Comparison of ENCODE assay signal across 26 cellular contexts in the genomic region with DNA sequence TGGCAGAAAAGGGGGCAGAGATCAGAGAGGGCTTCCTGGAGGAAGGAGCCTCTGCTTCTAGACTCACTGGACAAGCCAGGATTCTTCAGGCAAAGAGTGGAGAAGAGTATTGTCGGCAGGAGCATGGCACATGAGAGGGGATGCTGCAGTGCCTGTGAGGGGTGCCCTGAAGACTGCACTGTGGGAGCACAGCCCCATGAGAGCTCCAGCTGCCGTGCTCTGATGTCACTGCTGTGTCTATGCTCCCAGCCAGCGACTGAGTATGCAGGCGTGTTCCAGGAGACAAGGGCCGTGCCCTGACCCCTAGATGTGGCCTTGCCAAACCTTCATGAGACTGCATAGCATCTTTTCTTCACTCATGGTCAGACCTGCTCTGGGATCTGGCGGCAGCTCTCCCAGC.
"Had no signal": no experiment of that assay in that cellular context is flagged by ENCODE, and none has a peak within 500 bp of the region (broad histone marks: within the 10 kb centered on the region; RNA-seq: fewer than 3 reads in every experiment).

No MANE protein-coding gene starts in this region.

- H3K4me1 Mint-ChIP-seq: activated CD4-positive, alpha-beta memory T cell treated with anti-CD3 and anti-CD28 coated beads, Interleukin-2, amount 10 ng/mL, durations not matched to agents 7 days and 5 days; activated CD4-positive, alpha-beta T cell treated with anti-CD3 and anti-CD28 coated beads for 36 hours; activated CD4-positive, alpha-beta T cell treated with anti-CD3 and anti-CD28 coated beads, Interleukin-2, amount 10 ng/mL, durations not matched to agents 24 days and 14 days; activated naive CD4-positive, alpha-beta T cell treated with anti-CD3 and anti-CD28 coated beads, Interleukin-2, amount 10 ng/mL, durations not matched to agents 7 days and 5 days had no signal

- H3K36me3 ChIP-seq: esophagus muscularis mucosa, gastrocnemius medialis had no signal

- H3K4me3 ChIP-seq: esophagus muscularis mucosa, gastrocnemius medialis had no signal

- H3K27me3 Mint-ChIP-seq: activated CD4-positive, alpha-beta memory T cell treated with anti-CD3 and anti-CD28 coated beads, Interleukin-2, amount 10 ng/mL, durations not matched to agents 7 days and 5 days; activated CD4-positive, alpha-beta T cell treated with anti-CD3 and anti-CD28 coated beads for 36 hours; activated T-cell treated with anti-CD3 and anti-CD28 coated beads, Interleukin-2, amount 50 U/mL, for 24 hours had no signal

- H3K9me3 ChIP-seq: esophagus muscularis mucosa, gastrocnemius medialis had no signal

- H3K4me3 Mint-ChIP-seq: activated CD4-positive, alpha-beta memory T cell treated with anti-CD3 and anti-CD28 coated beads, Interleukin-2, amount 10 ng/mL, durations not matched to agents 7 days and 5 days; activated CD4-positive, alpha-beta T cell treated with anti-CD3 and anti-CD28 coated beads for 36 hours; activated CD4-positive, alpha-beta T cell treated with anti-CD3 and anti-CD28 coated beads, Interleukin-2, amount 10 ng/mL, durations not matched to agents 24 days and 14 days; activated naive CD4-positive, alpha-beta T cell treated with anti-CD3 and anti-CD28 coated beads, Interleukin-2, amount 10 ng/mL, durations not matched to agents 7 days and 5 days; activated naive CD8-positive, alpha-beta T cell treated with anti-CD3 and anti-CD28 coated beads, Interleukin-2, amount 10 ng/mL, durations not matched to agents 7 days and 5 days; activated T-cell treated with anti-CD3 and anti-CD28 coated beads, Interleukin-2, amount 50 U/mL, for 24 hours; activated T-cell treated with anti-CD3 and anti-CD28 coated beads, Interleukin-2, amount 50 U/mL, for 72 hours; effector memory CD8-positive, alpha-beta T cell had no signal

- H3K36me3 Mint-ChIP-seq: activated naive CD4-positive, alpha-beta T cell treated with anti-CD3 and anti-CD28 coated beads, Interleukin-2, amount 10 ng/mL, durations not matched to agents 7 days and 5 days; activated naive CD4-positive, alpha-beta T cell treated with anti-CD3 and anti-CD28 coated beads, Interleukin-2, amount 50 U/mL, for 72 hours; activated naive CD8-positive, alpha-beta T cell treated with anti-CD3 and anti-CD28 coated beads, Interleukin-2, amount 10 ng/mL, durations not matched to agents 7 days and 5 days had no signal

- H3K27ac Mint-ChIP-seq: activated CD4-positive, alpha-beta memory T cell treated with anti-CD3 and anti-CD28 coated beads, Interleukin-2, amount 10 ng/mL, durations not matched to agents 7 days and 5 days; activated CD4-positive, alpha-beta T cell treated with anti-CD3 and anti-CD28 coated beads for 36 hours; activated CD4-positive, alpha-beta T cell treated with anti-CD3 and anti-CD28 coated beads, Interleukin-2, amount 10 ng/mL, durations not matched to agents 24 days and 14 days; activated naive CD4-positive, alpha-beta T cell treated with anti-CD3 and anti-CD28 coated beads, Interleukin-2, amount 10 ng/mL, durations not matched to agents 7 days and 5 days; activated naive CD8-positive, alpha-beta T cell treated with anti-CD3 and anti-CD28 coated beads, Interleukin-2, amount 10 ng/mL, durations not matched to agents 7 days and 5 days; activated T-cell treated with anti-CD3 and anti-CD28 coated beads, Interleukin-2, amount 50 U/mL, for 24 hours; activated T-cell treated with anti-CD3 and anti-CD28 coated beads, Interleukin-2, amount 50 U/mL, for 72 hours; effector memory CD8-positive, alpha-beta T cell had no signal

- H3K27me3 ChIP-seq: esophagus muscularis mucosa, gastrocnemius medialis had no signal

- H3K27ac ChIP-seq: esophagus muscularis mucosa, foreskin keratinocyte, gastrocnemius medialis had no signal

- H3K4me1 ChIP-seq: foreskin keratinocyte, gastrocnemius medialis had no signal

- H3K9me3 Mint-ChIP-seq: activated CD4-positive, alpha-beta memory T cell treated with anti-CD3 and anti-CD28 coated beads, Interleukin-2, amount 10 ng/mL, durations not matched to agents 7 days and 5 days; activated CD4-positive, alpha-beta T cell treated with anti-CD3 and anti-CD28 coated beads, Interleukin-2, amount 10 ng/mL, durations not matched to agents 24 days and 14 days; activated naive CD4-positive, alpha-beta T cell treated with anti-CD3 and anti-CD28 coated beads, Interleukin-2, amount 10 ng/mL, durations not matched to agents 7 days and 5 days; activated naive CD4-positive, alpha-beta T cell treated with anti-CD3 and anti-CD28 coated beads, Interleukin-2, amount 50 U/mL, for 72 hours; activated naive CD8-positive, alpha-beta T cell treated with anti-CD3 and anti-CD28 coated beads, Interleukin-2, amount 10 ng/mL, durations not matched to agents 7 days and 5 days; activated T-cell treated with anti-CD3 and anti-CD28 coated beads, Interleukin-2, amount 50 U/mL, for 24 hours; activated T-cell treated with anti-CD3 and anti-CD28 coated beads, Interleukin-2, amount 50 U/mL, for 72 hours; effector memory CD8-positive, alpha-beta T cell had no signal

- DNase-seq: activated CD4-positive, alpha-beta memory T cell treated with anti-CD3 and anti-CD28 coated beads, Interleukin-2, amount 10 ng/mL, durations not matched to agents 7 days and 5 days; activated CD4-positive, alpha-beta T cell treated with anti-CD3 and anti-CD28 coated beads for 36 hours; activated CD4-positive, alpha-beta T cell treated with anti-CD3 and anti-CD28 coated beads, Interleukin-2, amount 10 ng/mL, durations not matched to agents 24 days and 14 days; activated CD4-positive, alpha-beta T cell treated with anti-CD3 and anti-CD28 coated beads, Interleukin-2, amount 50 U/mL, for 4 hours; activated CD4-positive, CD25-positive, alpha-beta regulatory T cell; activated CD4-positive, CD25-positive, alpha-beta regulatory T cell treated with anti-CD3 and anti-CD28 coated beads, Interleukin-2, amount 50 U/mL, for 72 hours; activated CD8-positive, alpha-beta memory T cell treated with anti-CD3 and anti-CD28 coated beads, Interleukin-2, amount 50 U/mL, for 48 hours; activated gamma-delta T cell; activated naive CD4-positive, alpha-beta T cell; activated naive CD4-positive, alpha-beta T cell treated with anti-CD3 and anti-CD28 coated beads, Interleukin-2, amount 10 ng/mL, durations not matched to agents 7 days and 5 days; activated naive CD8-positive, alpha-beta T cell treated with anti-CD3 and anti-CD28 coated beads, Interleukin-2, amount 10 ng/mL, durations not matched to agents 7 days and 5 days; activated T-cell treated with anti-CD3 and anti-CD28 coated beads for 4 hours; activated T-cell treated with anti-CD3 and anti-CD28 coated beads, Interleukin-2, amount 50 U/mL, for 24 hours; activated T-cell treated with anti-CD3 and anti-CD28 coated beads, Interleukin-2, amount 50 U/mL, for 72 hours; caudate nucleus; cortex of kidney; dermis blood vessel endothelial cell; effector CD4-positive, alpha-beta T cell; effector memory CD8-positive, alpha-beta T cell; erythroblast; foreskin keratinocyte; gastrocnemius medialis; glutamatergic neuron; T-helper 2 cell had no signal

- ATAC-seq: activated CD4-positive, alpha-beta T cell treated with anti-CD3 and anti-CD28 coated beads for 36 hours; activated naive CD4-positive, alpha-beta T cell treated with anti-CD3 and anti-CD28 coated beads, Interleukin-2, amount 50 U/mL, for 72 hours; activated T-cell treated with anti-CD3 and anti-CD28 coated beads, Interleukin-2, amount 50 U/mL, for 72 hours; effector memory CD8-positive, alpha-beta T cell; foreskin keratinocyte; gastrocnemius medialis had no signal
